ENCODE assay signal across 20 cellular contexts in the genomic region with DNA sequence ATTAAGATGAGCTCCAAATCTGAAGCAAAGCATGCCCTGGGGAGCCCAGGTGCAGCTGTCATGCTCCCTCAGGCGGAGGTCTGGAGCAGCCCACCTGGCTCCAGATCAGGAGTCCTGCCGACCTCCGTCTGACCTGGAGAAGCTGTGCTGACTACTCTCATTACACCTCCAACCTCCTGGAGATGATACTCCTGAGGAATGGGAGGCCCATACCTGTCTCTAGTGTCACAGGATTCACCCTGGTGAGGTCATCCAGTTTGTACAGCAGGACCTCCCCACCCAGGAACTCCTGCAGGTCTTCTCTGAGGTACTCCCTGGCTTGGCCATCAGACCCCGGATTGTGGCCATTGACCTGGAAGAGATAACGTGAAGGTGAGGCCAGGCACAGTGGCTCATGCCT.
"Had no signal": no experiment of that assay in that cellular context is flagged by ENCODE, and none has a peak within 500 bp of the region (broad histone marks: within the 10 kb centered on the region; RNA-seq: fewer than 3 reads in every experiment).

No MANE protein-coding gene starts in this region.

- H3K27ac ChIP-seq: breast epithelium, gastrocnemius medialis, heart right ventricle, spleen, tibial nerve, vagina had no signal

- H3K9ac ChIP-seq: SK-N-SH had no signal

- H3K9me3 Mint-ChIP-seq: activated B cell treated with CpG ODN at 0.5 μM for 24 hours; activated CD8-positive, alpha-beta T cell treated with anti-CD3 and anti-CD28 coated beads for 36 hours; immature natural killer cell; natural killer cell treated with Interleukin-12 subunit alpha and Interleukin-12 subunit beta and Interleukin-15 and Interleukin-18, amount 100 ng/mL, for 72 hours had no signal

- H3K36me3 ChIP-seq: breast epithelium had no signal

- H3K4me3 Mint-ChIP-seq: activated B cell treated with CpG ODN at 0.5 μM for 24 hours; activated CD8-positive, alpha-beta T cell treated with anti-CD3 and anti-CD28 coated beads for 36 hours; activated T-cell treated with anti-CD3 and anti-CD28 coated beads, Interleukin-2, amount 50 U/mL, for 72 hours; immature natural killer cell; natural killer cell treated with Interleukin-12 subunit alpha and Interleukin-12 subunit beta and Interleukin-15 and Interleukin-18, amount 100 ng/mL, for 72 hours had no signal

- H3K4me1 Mint-ChIP-seq: activated B cell treated with CpG ODN at 0.5 μM for 24 hours, immature natural killer cell had no signal

- DNase-seq: activated B cell treated with CpG ODN at 0.5 μM for 24 hours; activated CD4-positive, alpha-beta T cell treated with anti-CD3 and anti-CD28 coated beads for 4 hours; activated CD8-positive, alpha-beta T cell treated with anti-CD3 and anti-CD28 coated beads for 36 hours; activated gamma-delta T cell treated with Interleukin-2 at 50 U/mL for 16 hours; activated T-cell treated with anti-CD3 and anti-CD28 coated beads, Interleukin-2, amount 50 U/mL, for 72 hours; cerebellar nuclear complex; cortex of kidney; gastrocnemius medialis; heart right ventricle; immature natural killer cell; SK-N-SH; spleen; stimulated activated CD8-positive, alpha-beta memory T cell treated with anti-CD3 and anti-CD28 coated beads, Interleukin-4, amount 100 ng/mL, for 48 hours; stimulated activated naive CD4-positive, alpha-beta T cell treated with Interleukin-2 at 50 U/mL for 16 hours; T-helper 1 cell; T-helper 9 cell had no signal

- H3K9me3 ChIP-seq: breast epithelium, gastrocnemius medialis, heart right ventricle, SK-N-SH, spleen, tibial nerve, vagina had no signal

- H3K4me1 ChIP-seq: breast epithelium, spleen, tibial nerve had no signal

- H3K4me3 ChIP-seq: breast epithelium, gastrocnemius medialis, heart right ventricle, spleen, tibial nerve, vagina had no signal

- ATAC-seq: activated CD8-positive, alpha-beta T cell treated with anti-CD3 and anti-CD28 coated beads for 36 hours; activated T-cell treated with anti-CD3 and anti-CD28 coated beads, Interleukin-2, amount 50 U/mL, for 72 hours; gastrocnemius medialis; heart right ventricle; natural killer cell treated with Interleukin-12 subunit alpha and Interleukin-12 subunit beta and Interleukin-15 and Interleukin-18, amount 100 ng/mL, for 72 hours had no signal

- H3K27ac Mint-ChIP-seq: activated B cell treated with CpG ODN at 0.5 μM for 24 hours; activated CD8-positive, alpha-beta T cell treated with anti-CD3 and anti-CD28 coated beads for 36 hours; activated T-cell treated with anti-CD3 and anti-CD28 coated beads, Interleukin-2, amount 50 U/mL, for 72 hours; immature natural killer cell; natural killer cell treated with Interleukin-12 subunit alpha and Interleukin-12 subunit beta and Interleukin-15 and Interleukin-18, amount 100 ng/mL, for 72 hours had no signal

- H3K27me3 ChIP-seq: breast epithelium, gastrocnemius medialis, heart right ventricle, spleen, tibial nerve, vagina had no signal

- H3K27me3 Mint-ChIP-seq: activated B cell treated with CpG ODN at 0.5 μM for 24 hours; activated CD8-positive, alpha-beta T cell treated with anti-CD3 and anti-CD28 coated beads for 36 hours; natural killer cell treated with Interleukin-12 subunit alpha and Interleukin-12 subunit beta and Interleukin-15 and Interleukin-18, amount 100 ng/mL, for 72 hours had no signal
